Comparison of ENCODE assay signal across 27 cellular contexts in genomic region chr7:23691320-23691719, GRCh38. TPM values are rescaled to one million over a fixed set of nuclear protein-coding genes. Genes with fewer than 3 reads are reported as not detected.
DNase-seq lines count a peak whose midpoint lies in the region; FAIRE-seq and TF ChIP-seq lines count a peak whose summit lies in the region.
"Had no signal": no experiment of that assay in that cellular context is flagged by ENCODE, and none has a peak within 500 bp of the region (broad histone marks: within the 10 kb centered on the region; RNA-seq: fewer than 3 reads in every experiment).

No MANE protein-coding gene starts in this region.

- no peak for TF ChIP-seq POLR2A in breast epithelium (IDR thresholded peaks at IDR 0.05)

- FAIRE-seq in urothelium cell line (lab: Jason Lieb, UNC), result no peak
- FAIRE-seq: HepG2 had no signal

- H2BK120ac ChIP-seq in mesendoderm (ENCODE audit: low read depth, low read length), result no peak overlapping the region

- no peak overlapping the region for H4K5ac ChIP-seq in mesendoderm (ENCODE audit: low read length)

- H3K23ac ChIP-seq in mesendoderm (ENCODE audit: low read length), result no peak overlapping the region

- no peak overlapping the region for H3K18ac ChIP-seq in mesendoderm (ENCODE audit: low read length)

- no peak overlapping the region for H3K56ac ChIP-seq in mesendoderm (ENCODE audit: low read length)

- H2BK5ac ChIP-seq in mesendoderm (ENCODE audit: low read length), result no peak overlapping the region

- WGBS in mesendoderm (ENCODE audit: extremely low coverage, insufficient coverage, low lambda C conversion rate), result no CpG with 5 or more reads among the region's 4 CpGs

- H3K4ac ChIP-seq in mesendoderm (ENCODE audit: low read depth, low read length), result no peak overlapping the region

- no peak for TF ChIP-seq CTCF in breast epithelium (IDR thresholded peaks at IDR 0.05)

- H3K27ac ChIP-seq in breast epithelium (peak overlapping the region in 1 of 2 donors; percentile 45), mesendoderm (ENCODE audit: low read depth, low read length) (no peak overlapping the region)
- H3K27ac ChIP-seq: BLaER1 treated with 17β-estradiol and CSF1 and Interleukin-3, amounts not matched to agents 10 nM and 100 nM; spleen; suprapubic skin had no signal

- H3K4me1 ChIP-seq in breast epithelium (no peaks in the 10 kb centered on the region), mesendoderm (ENCODE audit: control insufficient read depth, low read depth, low read length) (no peaks in the 10 kb centered on the region)
- H3K4me1 ChIP-seq: BLaER1 treated with 17β-estradiol and CSF1 and Interleukin-3, amounts not matched to agents 10 nM and 100 nM; spleen; suprapubic skin had no signal

- H2BK15ac ChIP-seq in mesendoderm (replicated peaks; ENCODE audit: low read depth), result no peak overlapping the region

- intact Hi-C loops in breast epithelium (cut with DNase I; ENCODE audit: low total_unique reads), result loop anchor here (5.0 kb wide), 1 partner anchor 381 kb away; no protein-coding TSS in a partner anchor

- H3K4me3 ChIP-seq in breast epithelium, result no peak overlapping the region
- H3K4me3 ChIP-seq in mesendoderm (ENCODE audit: low read length), result no peak overlapping the region
- H3K4me3 ChIP-seq: BLaER1 treated with 17β-estradiol and CSF1 and Interleukin-3, amounts not matched to agents 10 nM and 100 nM; MG63; spleen; suprapubic skin had no signal

- H3K4me2 ChIP-seq in mesendoderm (ENCODE audit: low read length), result no peak overlapping the region
- H3K4me2 ChIP-seq: BLaER1 treated with 17β-estradiol and CSF1 and Interleukin-3, amounts not matched to agents 10 nM and 100 nM had no signal

- H3K9me3 ChIP-seq in breast epithelium, result peaks cover 0 to 4% of the 10 kb centered on the region in 2 donors
- H3K9me3 ChIP-seq: MG63, suprapubic skin had no signal

- no peaks in the 10 kb centered on the region for H3K79me2 ChIP-seq in mesendoderm (ENCODE audit: control insufficient read depth, insufficient read depth, low read length)

- H2AK5ac ChIP-seq in mesendoderm (ENCODE audit: low read length), result no peak overlapping the region

- H3K9ac ChIP-seq in mesendoderm (ENCODE audit: low read length), result no peak overlapping the region
- H3K9ac ChIP-seq: BLaER1 treated with 17β-estradiol and CSF1 and Interleukin-3, amounts not matched to agents 10 nM and 100 nM had no signal

- no peak overlapping the region for H4K8ac ChIP-seq in mesendoderm (ENCODE audit: low read depth, low read length)

- H3K79me1 ChIP-seq in mesendoderm (ENCODE audit: low read length), result no peaks in the 10 kb centered on the region

- in situ Hi-C loops in T47D (cut with HindIII; ENCODE audit: low pct_unique_long_range_greater_than_20kb, low sequenced_read_pairs), result no loop called here

- H3K27me3 ChIP-seq in breast epithelium, result no peaks in the 10 kb centered on the region
- no peaks in the 10 kb centered on the region for H3K27me3 ChIP-seq in mesendoderm (ENCODE audit: insufficient read depth, low read length, poor library complexity)
- H3K27me3 ChIP-seq: BLaER1 treated with 17β-estradiol and CSF1 and Interleukin-3, amounts not matched to agents 10 nM and 100 nM; MG63; spleen; suprapubic skin had no signal

- H3K36me3 ChIP-seq in breast epithelium, result no peaks in the 10 kb centered on the region
- H3K36me3 ChIP-seq in mesendoderm (ENCODE audit: control insufficient read depth, insufficient read depth, low read length), result no peaks in the 10 kb centered on the region
- H3K36me3 ChIP-seq: MG63 had no signal

- peak; percentile 26 to 93 for DNase-seq in T47D (ENCODE audit: low read depth in 1 of 2, low spot score in 1 of 2)
- no peak for DNase-seq in breast epithelium (ENCODE audit: low spot score in 2 of 2)
- DNase-seq in astrocyte of the hippocampus (ENCODE audit: low read depth, low spot score), result peak; percentile 82
- DNase-seq in mesendoderm, result peak; percentile 13
- DNase-seq in stromal cell of bone marrow (ENCODE audit: low read depth), result peak; percentile 28
- no peak for DNase-seq in C1 segment of cervical spinal cord (lab: John Stamatoyannopoulos, UW)
- DNase-seq in T-helper 9 cell, result no peak
- no peak for DNase-seq in urothelium cell line (ENCODE audit: low spot score)
- DNase-seq: activated CD4-positive, alpha-beta T cell treated with anti-CD3 and anti-CD28 coated beads, Interleukin-2, amount 50 U/mL, for 1 hour; activated CD8-positive, alpha-beta memory T cell treated with anti-CD3 and anti-CD28 coated beads, Interleukin-2, amount 10 ng/mL, durations not matched to agents 7 days and 5 days; activated naive CD4-positive, alpha-beta T cell treated with Interleukin-2 at 50 U/mL for 16 hours; activated T-cell treated with anti-CD3 and anti-CD28 coated beads, Interleukin-2, amount 50 U/mL, for 72 hours; amygdala; caudate nucleus; dermis blood vessel endothelial cell; EL; MG63; NCI-H1436; NCI-H2171; NCI-H524; nucleus accumbens; spleen; stimulated activated CD4-positive, alpha-beta T cell treated with anti-CD3 and anti-CD28 coated beads, Interleukin-4, amount 100 ng/mL, for 1 hour; T1000 had no signal

RNA-seq across cellular contexts. Expression of gene FAM221A, which starts 11.3 kb away (rescaled TPM):
- 10 to 100 TPM; 12.2 to 18.1 (median 13.1) TPM for total RNA-seq in breast epithelium
- polyA plus RNA-seq in mesendoderm (2013, experiment 1 of 2), result 3.6 TPM
- 3.8 TPM for polyA plus RNA-seq in mesendoderm (2013, experiment 2 of 2)
- total RNA-seq: HepG2 had no signal

RNA-seq across cellular contexts. Expression of gene STK31, which starts 18.7 kb away (rescaled TPM):
- 1 to 10 TPM in 2 of 3 donors, under 1 TPM in 1; 0.64 to 1.3 (median 1.2) TPM for total RNA-seq in breast epithelium
- 0.37 TPM for polyA plus RNA-seq in mesendoderm (2013, experiment 1 of 2)
- 0.32 TPM for polyA plus RNA-seq in mesendoderm (2013, experiment 2 of 2)
- total RNA-seq: HepG2 had no signal
- polyA plus RNA-seq: HepG2 had no signal

Comparison
In these comparisons a context has a peak if more than half of its experiments do, and no peak if none do; other contexts are left out.
1. DNase-seq: peak in T47D (2 of 2), astrocyte of the hippocampus (single experiment), mesendoderm (single experiment) and stromal cell of bone marrow (single experiment); none in breast epithelium (0 of 2), C1 segment of cervical spinal cord (0 of 14), T-helper 9 cell (single experiment) and urothelium cell line (single experiment).